Comparison of ENCODE assay signal across 8 cellular contexts in genomic region chr11:10455637-10456487, GRCh38. TPM values are rescaled to one million over a fixed set of nuclear protein-coding genes. Genes with fewer than 3 reads are reported as not detected.
A peak's percentile ranks its signal among the peaks of the same experiment; 100 is the strongest.
DNase-seq lines count a peak whose midpoint lies in the region; ATAC-seq, FAIRE-seq and TF ChIP-seq lines count a peak whose summit lies in the region.

No MANE protein-coding gene starts in this region.

- H3K4me1 ChIP-seq in SJCRH30, result peaks cover 11% of the 10 kb centered on the region

- no peak for TF ChIP-seq CTCF in retinal pigment epithelial cell (conservative IDR thresholded peaks at IDR 0.05; ENCODE audit: low read depth, low read length)
- TF ChIP-seq CTCF in D721Med (IDR thresholded peaks at IDR 0.05; ENCODE audit: insufficient read depth, missing control alignments), result no peak

- no peaks in the 10 kb centered on the region for H3K27me3 ChIP-seq in SJCRH30

- H3K9me3 ChIP-seq in SJCRH30 (replicated peaks), result no peaks in the 10 kb centered on the region

- DNase-seq in ELR (ENCODE audit: low read depth) (peak; percentile 89), HuH-7.5 (ENCODE audit: low spot score) (peak; percentile 42), SJCRH30 (peak; percentile 72 to 81), left cardiac atrium (peak; percentile 52), retinal pigment epithelial cell (ENCODE audit: low read depth) (no peak), D721Med (ENCODE audit: insufficient read length, low spot score) (no peak)
- peak; percentile 80 for DNase-seq in activated naive CD4-positive, alpha-beta T cell treated with Interleukin-2 at 50 U/mL for 16 hours

- H3K27ac ChIP-seq in SJCRH30, result peak overlapping the region; percentile 87

- H3K4me3 ChIP-seq in SJCRH30 (peak overlapping the region; percentile 57), retinal pigment epithelial cell (ENCODE audit: low read length) (peak overlapping the region; percentile 31)

- intact Hi-C loops in left cardiac atrium (cut with DNase I), result no loop called here

- peak; percentile 54 for ATAC-seq in GM21576 (IDR thresholded peaks at IDR 0.05; ENCODE audit: unreplicated experiment)
- peak; percentile 71 to 83 for ATAC-seq in left cardiac atrium

- FAIRE-seq in D721Med (lab: Jason Lieb, UNC), result no peak

- no peaks in the 10 kb centered on the region for H3K36me3 ChIP-seq in SJCRH30

RNA-seq across cellular contexts. Expression of gene AMPD3, which starts 0.8 kb away (rescaled TPM):
- 14.7 and 14.9 TPM in 2 replicates for total RNA-seq in SJCRH30 (2014; rRNA removed; shearing (Covaris generic))
- total RNA-seq in left cardiac atrium, result 1 to 10 TPM; 4.4 to 4.7 TPM

Comparison
In these comparisons a context has a peak if more than half of its experiments do, and no peak if none do; other contexts are left out.
1. DNase-seq: peak in ELR (single experiment), HuH-7.5 (single experiment), SJCRH30 (2 of 2), activated naive CD4-positive, alpha-beta T cell treated with Interleukin-2 at 50 U/mL for 16 hours (single experiment) and left cardiac atrium (single experiment); none in retinal pigment epithelial cell (single experiment) and D721Med (single experiment).